26 cellular contexts compared by ENCODE assay signal in genomic region chr16:66044616-66045015, GRCh38.
"Had no signal": no experiment of that assay in that cellular context is flagged by ENCODE, and none has a peak within 500 bp of the region (broad histone marks: within the 10 kb centered on the region; RNA-seq: fewer than 3 reads in every experiment).

No MANE protein-coding gene starts in this region.

- H3K4me3 Mint-ChIP-seq: naive B cell; natural killer cell; stimulated activated naive B cell treated with anti-CD40 and anti-IgM and Interleukin-4, amounts not matched to agents 10 μg/mL and 1 μg/mL and 100 μg/mL, for 72 hours had no signal

- H3K27ac Mint-ChIP-seq: natural killer cell; progenitor cell of endocrine pancreas; stimulated activated naive B cell treated with anti-CD40 and anti-IgM and Interleukin-4, amounts not matched to agents 10 μg/mL and 1 μg/mL and 100 μg/mL, for 72 hours had no signal

- H3K27me3 Mint-ChIP-seq: stimulated activated naive B cell treated with anti-CD40 and anti-IgM and Interleukin-4, amounts not matched to agents 10 μg/mL and 1 μg/mL and 100 μg/mL, for 72 hours had no signal

- H3K36me3 Mint-ChIP-seq: naive B cell; natural killer cell; stimulated activated naive B cell treated with anti-CD40 and anti-IgM and Interleukin-4, amounts not matched to agents 10 μg/mL and 1 μg/mL and 100 μg/mL, for 72 hours had no signal

- ATAC-seq: left cardiac atrium; left lobe of liver; lower lobe of right lung; natural killer cell; right cardiac atrium; sciatic nerve; stimulated activated naive B cell treated with anti-CD40 and anti-IgM and Interleukin-4, amounts not matched to agents 10 μg/mL and 1 μg/mL and 100 μg/mL, for 72 hours; stimulated activated naive CD8-positive, alpha-beta T cell treated with anti-CD3 and anti-CD28 coated beads, Interleukin-15, Interleukin-2, amounts not matched to agents 100 U/mL and 50 U/mL, for 24 hours had no signal

- H3K9me3 Mint-ChIP-seq: natural killer cell had no signal

- H3K4me1 Mint-ChIP-seq: naive B cell; stimulated activated naive B cell treated with anti-CD40 and anti-IgM and Interleukin-4, amounts not matched to agents 10 μg/mL and 1 μg/mL and 100 μg/mL, for 72 hours had no signal

- DNase-seq: hippocampal formation; kidney glomerular epithelial cell; left cardiac atrium; lower lobe of right lung; mammary epithelial cell; mesenchymal stem cell; naive B cell; natural killer cell; ovary; retina; right cardiac atrium; stimulated activated CD4-positive, alpha-beta T cell treated with anti-CD3 and anti-CD28 coated beads, Interleukin-12 subunit alpha, Interleukin-12 subunit beta, amount 100 ng/mL, for 4 hours; stimulated activated CD4-positive, alpha-beta T cell treated with anti-CD3 and anti-CD28 coated beads, Interleukin-15, amount 100 ng/mL, for 24 hours; stimulated activated CD4-positive, alpha-beta T cell treated with anti-CD3 and anti-CD28 coated beads, Interleukin-2, amount 100 ng/mL, for 24 hours; stimulated activated CD4-positive, alpha-beta T cell treated with anti-CD3 and anti-CD28 coated beads, Interleukin-4, amount 100 ng/mL, for 1 hour; stimulated activated naive B cell treated with anti-CD40 and anti-IgM and Interleukin-4, amounts not matched to agents 10 μg/mL and 1 μg/mL and 100 μg/mL, for 72 hours; stimulated activated naive CD8-positive, alpha-beta T cell treated with anti-CD3 and anti-CD28 coated beads, Interleukin-15, Interleukin-2, amounts not matched to agents 100 U/mL and 50 U/mL, for 24 hours; stomach; testis; thyroid gland; transverse colon had no signal

- FAIRE-seq: keratinocyte, urothelium cell line had no signal
